Comparison of ENCODE assay signal across 14 cellular contexts in the genomic region with DNA sequence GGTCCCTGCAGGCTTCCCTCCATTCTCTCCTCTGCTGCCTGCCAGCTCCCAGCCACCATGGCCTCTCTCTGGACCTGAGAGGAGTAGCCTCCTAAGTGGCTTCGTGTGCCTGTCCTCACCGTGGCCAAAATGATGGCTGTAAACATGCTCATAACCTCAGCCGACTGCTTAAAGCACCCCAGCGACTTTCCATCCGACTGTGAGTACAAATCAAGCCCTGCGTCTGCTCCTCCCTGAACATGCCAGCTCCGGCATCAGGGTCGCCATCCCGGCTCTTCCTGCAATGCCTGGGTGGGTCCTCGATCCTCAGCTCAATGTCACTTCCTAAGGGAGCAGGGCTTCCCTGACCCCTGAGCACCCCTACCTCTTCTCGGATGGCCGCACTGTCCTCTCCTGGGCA. TPM values are rescaled to one million over a fixed set of nuclear protein-coding genes. Genes with fewer than 3 reads are reported as not detected.
A peak's percentile ranks its signal among the peaks of the same experiment; 100 is the strongest.
DNase-seq lines count a peak whose midpoint lies in the region; ATAC-seq and TF ChIP-seq lines count a peak whose summit lies in the region.
"Had no signal": no experiment of that assay in that cellular context is flagged by ENCODE, and none has a peak within 500 bp of the region (broad histone marks: within the 10 kb centered on the region; RNA-seq: fewer than 3 reads in every experiment).

No MANE protein-coding gene starts in this region.

- H3K4me1 ChIP-seq in left ventricle myocardium inferior = peaks cover 17% of the 10 kb centered on the region

- H3K36me3 ChIP-seq in left ventricle myocardium inferior = no peaks in the 10 kb centered on the region
- H3K36me3 ChIP-seq: SJCRH30 had no signal

- H3K27me3 Mint-ChIP-seq in natural killer cell treated with Interleukin-12 subunit alpha and Interleukin-12 subunit beta and Interleukin-15 and Interleukin-18, amount 100 ng/mL, for 72 hours = peaks cover 26 to 27% of the 10 kb centered on the region in 2 donors
- peaks cover 25 to 30% of the 10 kb centered on the region in 2 donors for H3K27me3 Mint-ChIP-seq in natural killer cell (ENCODE audit: low read depth in 2 of 2)

- no peak for ATAC-seq in natural killer cell treated with Interleukin-12 subunit alpha and Interleukin-12 subunit beta and Interleukin-15 and Interleukin-18, amount 100 ng/mL, for 72 hours
- ATAC-seq in natural killer cell = no peak
- ATAC-seq in HG03196 (IDR thresholded peaks at IDR 0.05; ENCODE audit: unreplicated experiment) = no peak

- no peaks in the 10 kb centered on the region for H3K9me3 ChIP-seq in left ventricle myocardium inferior (replicated peaks)
- H3K9me3 ChIP-seq: SJCRH30 had no signal

- no peak for TF ChIP-seq CTCF in natural killer cell (IDR thresholded peaks at IDR 0.05)
- TF ChIP-seq CTCF in left ventricle myocardium inferior (IDR thresholded peaks at IDR 0.05; ENCODE audit: borderline replicate concordance) = no peak

- H3K27me3 ChIP-seq in left ventricle myocardium inferior (ENCODE audit: low read depth) = peaks cover 89% of the 10 kb centered on the region

- peaks cover 0 to 2% of the 10 kb centered on the region in 2 donors for H3K4me1 Mint-ChIP-seq in natural killer cell treated with Interleukin-12 subunit alpha and Interleukin-12 subunit beta and Interleukin-15 and Interleukin-18, amount 100 ng/mL, for 72 hours (ENCODE audit: low read depth in 2 of 2)
- H3K4me1 Mint-ChIP-seq in natural killer cell = no peaks in the 10 kb centered on the region

- no peak overlapping the region for H3K27ac Mint-ChIP-seq in natural killer cell treated with Interleukin-12 subunit alpha and Interleukin-12 subunit beta and Interleukin-15 and Interleukin-18, amount 100 ng/mL, for 72 hours
- H3K27ac Mint-ChIP-seq in natural killer cell = no peak overlapping the region

- no peak overlapping the region for H3K27ac ChIP-seq in left ventricle myocardium inferior (replicated peaks)
- H3K27ac ChIP-seq: KMS-11, SJCRH30 had no signal

- H3K9me3 Mint-ChIP-seq in natural killer cell treated with Interleukin-12 subunit alpha and Interleukin-12 subunit beta and Interleukin-15 and Interleukin-18, amount 100 ng/mL, for 72 hours = no peaks in the 10 kb centered on the region
- H3K9me3 Mint-ChIP-seq in natural killer cell = no peaks in the 10 kb centered on the region

- H3K4me3 Mint-ChIP-seq in natural killer cell treated with Interleukin-12 subunit alpha and Interleukin-12 subunit beta and Interleukin-15 and Interleukin-18, amount 100 ng/mL, for 72 hours = no peak overlapping the region
- H3K4me3 Mint-ChIP-seq in natural killer cell = no peak overlapping the region

- DNase-seq in natural killer cell treated with Interleukin-12 subunit alpha and Interleukin-12 subunit beta and Interleukin-15 and Interleukin-18, amount 100 ng/mL, for 72 hours (ENCODE audit: low spot score) = peak; percentile 23
- DNase-seq in natural killer cell (no peak), islet precursor cell (peak; percentile 42), posterior vena cava (ENCODE audit: low spot score) (peak; percentile 51), SK-N-DZ (ENCODE audit: low spot score) (no peak), left ventricle myocardium inferior (no peak)
- DNase-seq: C1 segment of cervical spinal cord, NCI-H187, NCI-H226, SJCRH30 had no signal

- intact Hi-C loops in natural killer cell (cut with micrococcal nuclease) (no loop called here), posterior vena cava (cut with DNase I) (no loop called here), left ventricle myocardium inferior (cut with micrococcal nuclease) (no loop called here)

- no peaks in the 10 kb centered on the region for H3K36me3 Mint-ChIP-seq in natural killer cell treated with Interleukin-12 subunit alpha and Interleukin-12 subunit beta and Interleukin-15 and Interleukin-18, amount 100 ng/mL, for 72 hours
- H3K36me3 Mint-ChIP-seq in natural killer cell = no peaks in the 10 kb centered on the region

- H3K4me3 ChIP-seq in left ventricle myocardium inferior = no peak overlapping the region
- H3K4me3 ChIP-seq: SJCRH30 had no signal

RNA-seq across cellular contexts. Expression of gene SORCS2, which starts 3.3 kb away (rescaled TPM):
- under 1 TPM; 0.17 to 0.21 TPM for total RNA-seq in natural killer cell treated with Interleukin-12 subunit alpha and Interleukin-12 subunit beta and Interleukin-15 and Interleukin-18, amount 100 ng/mL, for 72 hours
- 1 to 10 TPM; 1.2 to 2.5 (median 1.4) TPM for total RNA-seq in natural killer cell
- total RNA-seq in posterior vena cava = 10 to 100 TPM in 1 of 2 donors, 1 to 10 TPM in 1; 5.0 to 11.9 TPM
- polyA plus RNA-seq in SK-N-DZ (2014; cell fraction: cytosol; rRNA removed) = not detected in 2 replicates
- polyA plus RNA-seq in SK-N-DZ (2014; cell fraction: nucleus; rRNA removed) = not detected in 2 replicates
- total RNA-seq in left ventricle myocardium inferior = 1.2 TPM
- total RNA-seq: G401, HT-29 had no signal

Comparison
In these comparisons a context has a peak if more than half of its experiments do, and no peak if none do; other contexts are left out.
1. DNase-seq: peak in natural killer cell treated with Interleukin-12 subunit alpha and Interleukin-12 subunit beta and Interleukin-15 and Interleukin-18, amount 100 ng/mL, for 72 hours (single experiment), islet precursor cell (single experiment) and posterior vena cava (single experiment); none in natural killer cell (single experiment), SK-N-DZ (single experiment) and left ventricle myocardium inferior (single experiment).